In genomic region chr4:77819409-77819835, GRCh38 we compare ENCODE assay signal across 8 cellular contexts. TPM values are rescaled to one million over a fixed set of nuclear protein-coding genes. Genes with fewer than 3 reads are reported as not detected.
DNase-seq lines count a peak whose midpoint lies in the region; ATAC-seq and TF ChIP-seq lines count a peak whose summit lies in the region.

No MANE protein-coding gene starts in this region.

- H3K36me3 Mint-ChIP-seq in activated naive CD4-positive, alpha-beta T cell treated with anti-CD3 and anti-CD28 coated beads, Interleukin-2, amount 10 ng/mL, durations not matched to agents 7 days and 5 days = peaks cover 29% of the 10 kb centered on the region

- H3K27me3 ChIP-seq in left ventricle myocardium inferior (ENCODE audit: low read depth) = no peaks in the 10 kb centered on the region
- no peaks in the 10 kb centered on the region for H3K27me3 ChIP-seq in gastrocnemius medialis

- H3K36me3 ChIP-seq in left ventricle myocardium inferior = no peaks in the 10 kb centered on the region
- H3K36me3 ChIP-seq in gastrocnemius medialis = no peaks in the 10 kb centered on the region

- no peaks in the 10 kb centered on the region for H3K9me3 ChIP-seq in left ventricle myocardium inferior (replicated peaks)
- no peaks in the 10 kb centered on the region for H3K9me3 ChIP-seq in gastrocnemius medialis

- ATAC-seq in GM19025 (IDR thresholded peaks at IDR 0.05; ENCODE audit: low read depth, unreplicated experiment) (peak; percentile 11), HG03196 (IDR thresholded peaks at IDR 0.05; ENCODE audit: unreplicated experiment) (peak; percentile 12), gastrocnemius medialis (peak; percentile 17 to 28)

- H3K4me1 Mint-ChIP-seq in activated naive CD4-positive, alpha-beta T cell treated with anti-CD3 and anti-CD28 coated beads, Interleukin-2, amount 10 ng/mL, durations not matched to agents 7 days and 5 days = peaks cover 53% of the 10 kb centered on the region

- peaks cover 4% of the 10 kb centered on the region for H3K27me3 Mint-ChIP-seq in activated naive CD4-positive, alpha-beta T cell treated with anti-CD3 and anti-CD28 coated beads, Interleukin-2, amount 10 ng/mL, durations not matched to agents 7 days and 5 days

- H3K4me3 ChIP-seq in AG04449 (ENCODE audit: low read depth, low read length) (peak overlapping the region; percentile 91), left ventricle myocardium inferior (peak overlapping the region; percentile 79), gastrocnemius medialis (peak overlapping the region; percentile 80 to 97 (median 92))

- peak overlapping the region; percentile 100 for H3K27ac Mint-ChIP-seq in activated naive CD4-positive, alpha-beta T cell treated with anti-CD3 and anti-CD28 coated beads, Interleukin-2, amount 10 ng/mL, durations not matched to agents 7 days and 5 days

- no peaks in the 10 kb centered on the region for H3K9me3 Mint-ChIP-seq in activated naive CD4-positive, alpha-beta T cell treated with anti-CD3 and anti-CD28 coated beads, Interleukin-2, amount 10 ng/mL, durations not matched to agents 7 days and 5 days

- H3K27ac ChIP-seq in left ventricle myocardium inferior (replicated peaks) = peak overlapping the region; percentile 96
- peak overlapping the region; percentile 91 to 100 (median 98) for H3K27ac ChIP-seq in gastrocnemius medialis

- intact Hi-C loops in left ventricle myocardium inferior (cut with micrococcal nuclease) = loop anchor here (5.0 kb wide), 1 partner anchor 43 kb away; the partner anchor contains the start of gene MRPL1
- intact Hi-C loops in gastrocnemius medialis (cut with DNase I; ENCODE audit: low total_unique reads) = loop anchor here (2.0 to 5.0 kb wide), 2 partner anchors 43 to 238 kb away; partner anchors contain the start of gene FRAS1

- CTCF ChIA-PET in AG04449 (lab: Yijun Ruan, JAX) (interaction anchor here (0.7 to 1.9 kb wide), 3 partner anchors 43 to 453 kb away, joined by 3 to 5 read pairs (median 4); partner anchors contain the start of gene MRPL1), GM10248 (lab: Yijun Ruan, JAX) (interaction anchor here (1.4 to 1.7 kb wide), 4 partner anchors 19 to 43 kb away, joined by 4 to 9 read pairs (median 4); partner anchors contain the start of gene MRPL1)
- CTCF ChIA-PET in activated naive CD4-positive, alpha-beta T cell treated with anti-CD3 and anti-CD28 coated beads, Interleukin-2, amount 10 ng/mL, durations not matched to agents 7 days and 5 days (lab: Charles Lee) = interaction anchor here (0.8 to 2.3 kb wide), 2 partner anchors 40 to 42 kb away, joined by 3 to 13 read pairs; partner anchors contain the start of gene MRPL1

- in situ Hi-C loops in gastrocnemius medialis (cut with MboI; ENCODE audit: low sequenced_read_pairs in 4 of 4) = no loop called here

- TF ChIP-seq CTCF in AG04449 (IDR thresholded peaks at IDR 0.05; ENCODE audit: insufficient read depth, low read length, missing control alignments) = no peak
- no peak for TF ChIP-seq CTCF in left ventricle myocardium inferior (IDR thresholded peaks at IDR 0.05; ENCODE audit: borderline replicate concordance)
- TF ChIP-seq CTCF in gastrocnemius medialis (IDR thresholded peaks at IDR 0.05 in 4 of 5, conservative IDR thresholded peaks at IDR 0.05 in 1 of 5) = no peak
- TF ChIP-seq CTCF in GM10248 (IDR thresholded peaks at IDR 0.05; ENCODE audit: control extremely low read depth, extremely low read depth, low read depth, missing control alignments) = no peak

- H3K4me1 ChIP-seq in left ventricle myocardium inferior (peaks cover 68% of the 10 kb centered on the region), gastrocnemius medialis (peaks cover 41 to 48% of the 10 kb centered on the region in 2 donors)

- H3K4me3 Mint-ChIP-seq in activated naive CD4-positive, alpha-beta T cell treated with anti-CD3 and anti-CD28 coated beads, Interleukin-2, amount 10 ng/mL, durations not matched to agents 7 days and 5 days = peak overlapping the region; percentile 95

- DNase-seq in AG04449 (ENCODE audit: low read depth, low spot score) (no peak), left ventricle myocardium inferior (no peak), gastrocnemius medialis (no peak), GM10248 (ENCODE audit: extremely low spot score) (no peak), SK-N-DZ (ENCODE audit: low spot score) (no peak)
- DNase-seq in activated naive CD4-positive, alpha-beta T cell treated with anti-CD3 and anti-CD28 coated beads, Interleukin-2, amount 10 ng/mL, durations not matched to agents 7 days and 5 days = peak; percentile 44

- POLR2A ChIA-PET in AG04449 (lab: Yijun Ruan, JAX) (interaction anchor here (1.0 to 2.0 kb wide), 2 partner anchors 19 to 43 kb away, joined by 4 to 18 read pairs; partner anchors contain the start of gene MRPL1), GM10248 (lab: Yijun Ruan, JAX) (interaction anchor here (0.7 to 1.7 kb wide), 3 partner anchors 17 to 45 kb away, joined by 3 to 9 read pairs (median 5); partner anchors contain the start of gene MRPL1)

- no peak for TF ChIP-seq POLR2A in gastrocnemius medialis (IDR thresholded peaks at IDR 0.05)

RNA-seq across cellular contexts. Expression of gene CNOT6L, which starts 0.3 kb away (rescaled TPM):
- total RNA-seq in left ventricle myocardium inferior (21.8 TPM), gastrocnemius medialis (10 to 100 TPM in 3 of 4 donors, 1 to 10 TPM in 1; 10.0 to 21.1 (median 13.1) TPM)
- polyA plus RNA-seq in SK-N-DZ (2014; cell fraction: cytosol; rRNA removed) = 4.2 and 5.5 TPM in 2 replicates
- polyA plus RNA-seq in SK-N-DZ (2014; cell fraction: nucleus; rRNA removed) = 3.8 and 4.0 TPM in 2 replicates

RNA-seq across cellular contexts. Expression of gene MRPL1, which starts 43.2 kb away (rescaled TPM):
- total RNA-seq in left ventricle myocardium inferior (50.8 TPM), gastrocnemius medialis (10 to 100 TPM; 29.2 to 52.0 (median 31.5) TPM)
- 42.1 and 47.3 TPM in 2 replicates for polyA plus RNA-seq in SK-N-DZ (2014; cell fraction: cytosol; rRNA removed)
- polyA plus RNA-seq in SK-N-DZ (2014; cell fraction: nucleus; rRNA removed) = 22.8 and 24.7 TPM in 2 replicates
